ENCODE assay signal across 31 cellular contexts in the genomic region with DNA sequence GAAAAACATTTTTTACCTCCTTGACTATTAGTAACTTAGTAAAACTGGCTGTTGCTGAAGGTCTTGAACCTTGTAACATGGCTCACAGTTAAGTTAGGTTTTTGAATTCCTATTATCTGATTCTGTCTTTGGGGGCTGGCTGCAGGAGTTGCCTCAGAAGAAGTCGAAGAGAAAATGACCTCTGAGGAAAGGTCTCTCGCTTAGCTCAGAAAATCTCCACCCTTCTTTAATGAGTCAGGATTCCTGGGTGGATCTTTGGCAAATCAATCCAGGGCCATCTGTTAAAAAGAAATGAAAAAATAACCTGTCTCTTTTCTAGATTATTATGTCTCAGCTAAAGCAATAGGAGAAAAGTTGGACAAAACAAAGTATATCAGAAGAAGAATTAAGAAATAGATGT.
A peak's percentile ranks its signal among the peaks of the same experiment; 100 is the strongest.
DNase-seq lines count a peak whose midpoint lies in the region; ATAC-seq, FAIRE-seq and TF ChIP-seq lines count a peak whose summit lies in the region.
"Had no signal": no experiment of that assay in that cellular context is flagged by ENCODE, and none has a peak within 500 bp of the region (broad histone marks: within the 10 kb centered on the region; RNA-seq: fewer than 3 reads in every experiment).

No MANE protein-coding gene starts in this region.

- H3K23ac ChIP-seq in IMR-90 (ENCODE audit: low read depth, low read length), result no peak overlapping the region

- ATAC-seq in A549, result no peak
- ATAC-seq in IMR-90 (ENCODE audit: low read depth), result no peak
- ATAC-seq in omental fat pad (ENCODE audit: low FRiP score), result peak; percentile 84
- no peak for ATAC-seq in stimulated activated effector memory CD8-positive, alpha-beta T cell treated with anti-CD3 and anti-CD28 coated beads, Interleukin-12 subunit alpha, Interleukin-12 subunit beta, amount 100 ng/mL, for 72 hours
- ATAC-seq: activated T-cell treated with anti-CD3 and anti-CD28 coated beads, Interleukin-2, amount 50 U/mL, for 72 hours; GM12878; left lung; stimulated activated memory B cell treated with anti-CD40 and anti-IgM and Interleukin-4, amounts not matched to agents 10 μg/mL and 1 μg/mL and 100 μg/mL, for 72 hours had no signal

- H4K8ac ChIP-seq in IMR-90 (ENCODE audit: low read depth in 2 of 2, low read length in 2 of 2), result no peak overlapping the region

- no peaks in the 10 kb centered on the region for H4K20me1 ChIP-seq in IMR-90 (ENCODE audit: insufficient read depth, low read length)
- H4K20me1 ChIP-seq in fibroblast of lung (ENCODE audit: control insufficient read depth, extremely low read depth, insufficient read depth, low read length), result no peaks in the 10 kb centered on the region

- 53% methylated on average over 2 of the region's 2 CpGs for WGBS in A549 (ENCODE audit: missing lambda C conversion rate)
- no CpG with 5 or more reads among the region's 2 CpGs for WGBS in IMR-90 (ENCODE audit: extremely low coverage in 2 of 2, insufficient read length in 1 of 2), 2 experiments

- no peaks in the 10 kb centered on the region for H3K36me3 ChIP-seq in IMR-90 (ENCODE audit: control insufficient read depth, insufficient read depth, low read length)
- no peaks in the 10 kb centered on the region for H3K36me3 ChIP-seq in fibroblast of lung (ENCODE audit: control insufficient read depth, insufficient read depth, low read length)
- H3K36me3 ChIP-seq: esophagus muscularis mucosa, left lung, sigmoid colon, upper lobe of left lung had no signal

- no peak overlapping the region for H3K18ac ChIP-seq in IMR-90 (ENCODE audit: low read depth, low read length)

- peaks cover 9% of the 10 kb centered on the region for H3K9me3 Mint-ChIP-seq in stimulated activated effector memory CD8-positive, alpha-beta T cell treated with anti-CD3 and anti-CD28 coated beads, Interleukin-12 subunit alpha, Interleukin-12 subunit beta, amount 100 ng/mL, for 72 hours
- H3K9me3 Mint-ChIP-seq: stimulated activated memory B cell treated with anti-CD40 and anti-IgM and Interleukin-4, amounts not matched to agents 10 μg/mL and 1 μg/mL and 100 μg/mL, for 72 hours; T-helper 2 cell treated with Interferon-gamma antibody and Interleukin-4, amounts not matched to agents 5 μg/mL and 100 μg/mL, for 36 hours had no signal

- in situ Hi-C loops in IMR-90 (cut with MboI; ENCODE audit: low sequenced_read_pairs), result no loop called here

- H3K9ac ChIP-seq in IMR-90 (ENCODE audit: low read depth, low read length), result no peak overlapping the region
- no peak overlapping the region for H3K9ac ChIP-seq in fibroblast of lung (ENCODE audit: insufficient read depth, low read length)

- H3K4me3 ChIP-seq in A549 (no peak overlapping the region), IMR-90 (ENCODE audit: insufficient read depth, low read depth, low read length) (no peak overlapping the region), fibroblast of lung (replicated peaks in 1 of 4; ENCODE audit: control extremely low read depth in 1 of 4, insufficient read depth in 1 of 4, low read depth in 3 of 4, low read length in 4 of 4) (no peak overlapping the region)
- H3K4me3 ChIP-seq: esophagus muscularis mucosa, GM12878, left lung, sigmoid colon, upper lobe of left lung had no signal

- H2AFZ ChIP-seq in IMR-90 (replicated peaks; ENCODE audit: low read length, poor library complexity) (no peak overlapping the region), fibroblast of lung (ENCODE audit: low read length) (no peak overlapping the region)

- H4K91ac ChIP-seq in IMR-90 (ENCODE audit: insufficient read depth, low read depth, low read length), result no peak overlapping the region

- H3K4me3 Mint-ChIP-seq in stimulated activated effector memory CD8-positive, alpha-beta T cell treated with anti-CD3 and anti-CD28 coated beads, Interleukin-12 subunit alpha, Interleukin-12 subunit beta, amount 100 ng/mL, for 72 hours, result no peak overlapping the region
- H3K4me3 Mint-ChIP-seq: activated CD4-positive, alpha-beta memory T cell treated with anti-CD3 and anti-CD28 coated beads for 36 hours; activated T-cell treated with anti-CD3 and anti-CD28 coated beads, Interleukin-2, amount 50 U/mL, for 72 hours; B cell; CD4-positive, alpha-beta memory T cell; stimulated activated memory B cell treated with anti-CD40 and anti-IgM and Interleukin-4, amounts not matched to agents 10 μg/mL and 1 μg/mL and 100 μg/mL, for 72 hours; T-helper 2 cell treated with Interferon-gamma antibody and Interleukin-4, amounts not matched to agents 5 μg/mL and 100 μg/mL, for 36 hours had no signal

- no peak overlapping the region for H3K56ac ChIP-seq in IMR-90 (ENCODE audit: extremely low read depth, insufficient read depth, low read length)

- no peak for DNase-seq in A549 (ENCODE audit: low read depth in 1 of 2, low spot score in 1 of 2)
- DNase-seq in IMR-90, result peak; percentile 24
- peak; percentile 65 to 78 for DNase-seq in fibroblast of lung (ENCODE audit: low read depth in 2 of 2)
- no peak for DNase-seq in omental fat pad (ENCODE audit: low spot score)
- DNase-seq in NCI-H1048 (lab: John Stamatoyannopoulos, UW), result no peak
- no peak for DNase-seq in stimulated activated effector memory CD8-positive, alpha-beta T cell treated with anti-CD3 and anti-CD28 coated beads, Interleukin-12 subunit alpha, Interleukin-12 subunit beta, amount 100 ng/mL, for 72 hours (ENCODE audit: low spot score in 2 of 2)
- no peak for DNase-seq in DMS114 treated with DMSO at 0.1 percent for 48 hours (lab: John Stamatoyannopoulos, UW; ENCODE audit: unreplicated experiment)
- no peak for DNase-seq in stimulated activated CD4-positive, alpha-beta T cell treated with anti-CD3 and anti-CD28 coated beads, Interleukin-4, amount 100 ng/mL, for 1 hour
- DNase-seq: 8988T; activated CD4-positive, alpha-beta memory T cell treated with anti-CD3 and anti-CD28 coated beads for 36 hours; activated CD4-positive, alpha-beta T cell treated with anti-CD3 and anti-CD28 coated beads for 1 hour; activated T-cell treated with anti-CD3 and anti-CD28 coated beads, Interleukin-2, amount 50 U/mL, for 72 hours; CD4-positive, alpha-beta memory T cell; islet precursor cell; Kasumi-1; left lung; mesendoderm; NCI-H1436 treated with DMSO at 0.1 percent for 48 hours; NCI-H2081 treated with DMSO at 0.1 percent for 48 hours; NCI-H748 treated with DMSO at 0.1 percent for 48 hours; posterior cingulate gyrus; SHP77; sigmoid colon; stimulated activated CD4-positive, alpha-beta T cell treated with anti-CD3 and anti-CD28 coated beads, Interleukin-15, amount 100 ng/mL, for 24 hours; upper lobe of left lung had no signal

- H2AK5ac ChIP-seq in IMR-90 (ENCODE audit: low read depth, low read length), result no peak overlapping the region

- H3K27me3 ChIP-seq in IMR-90 (ENCODE audit: control insufficient read depth, insufficient read depth, low read length) (no peaks in the 10 kb centered on the region), fibroblast of lung (ENCODE audit: control insufficient read depth, insufficient read depth, low read length) (no peaks in the 10 kb centered on the region)
- H3K27me3 ChIP-seq: esophagus muscularis mucosa, left lung, sigmoid colon, upper lobe of left lung had no signal

- no peak overlapping the region for H2BK120ac ChIP-seq in IMR-90 (ENCODE audit: low read depth, low read length)

- TF ChIP-seq POLR2A in A549 (IDR thresholded peaks at IDR 0.05; ENCODE audit: low read length), result no peak
- TF ChIP-seq POLR2A in IMR-90 (IDR thresholded peaks at IDR 0.05; ENCODE audit: low read depth, low read length), result no peak

- TF ChIP-seq RAD21 in A549 (conservative IDR thresholded peaks at IDR 0.05 in 1 of 2, IDR thresholded peaks at IDR 0.05 in 1 of 2) (no peak), IMR-90 (IDR thresholded peaks at IDR 0.05; ENCODE audit: low read length) (no peak)

- no peaks in the 10 kb centered on the region for H3K9me3 ChIP-seq in A549
- no peaks in the 10 kb centered on the region for H3K9me3 ChIP-seq in IMR-90 (ENCODE audit: control insufficient read depth, insufficient read depth, low read length)
- H3K9me3 ChIP-seq in fibroblast of lung (ENCODE audit: control insufficient read depth, insufficient read depth, low read depth, low read length), result no peaks in the 10 kb centered on the region
- H3K9me3 ChIP-seq: esophagus muscularis mucosa, left lung, sigmoid colon, upper lobe of left lung had no signal

- dilution Hi-C loops in IMR-90 (cut with HindIII; ENCODE audit: low sequenced_read_pairs, unreplicated experiment), result no loop called here

- no peak overlapping the region for H2BK20ac ChIP-seq in IMR-90 (ENCODE audit: low read depth, low read length)

- H3K79me1 ChIP-seq in IMR-90 (ENCODE audit: low read depth in 1 of 2, low read length in 2 of 2), result no peaks in the 10 kb centered on the region

- no peak overlapping the region for H2AK9ac ChIP-seq in IMR-90 (replicated peaks; ENCODE audit: low read depth, low read length, poor library complexity)

- BruUV-seq in IMR-90 (replicated peaks; lab: Mats Ljungman, UMichigan), result no TSS peak

- H3K14ac ChIP-seq in IMR-90 (replicated peaks; ENCODE audit: low read depth, low read length), result no peak overlapping the region

- no peaks in the 10 kb centered on the region for H3K36me3 Mint-ChIP-seq in stimulated activated effector memory CD8-positive, alpha-beta T cell treated with anti-CD3 and anti-CD28 coated beads, Interleukin-12 subunit alpha, Interleukin-12 subunit beta, amount 100 ng/mL, for 72 hours
- H3K36me3 Mint-ChIP-seq: activated CD4-positive, alpha-beta memory T cell treated with anti-CD3 and anti-CD28 coated beads for 36 hours; CD4-positive, alpha-beta memory T cell; stimulated activated memory B cell treated with anti-CD40 and anti-IgM and Interleukin-4, amounts not matched to agents 10 μg/mL and 1 μg/mL and 100 μg/mL, for 72 hours had no signal

- POLR2A ChIA-PET in A549 (lab: Yijun Ruan, JAX), result no interaction called here
- POLR2A ChIA-PET in IMR-90 (lab: Charles Lee; ENCODE audit: unreplicated experiment), result no interaction called here

- no peak overlapping the region for H2BK5ac ChIP-seq in IMR-90 (ENCODE audit: low read depth, low read length, poor library complexity, severe bottlenecking)

- H3K79me2 ChIP-seq in fibroblast of lung (ENCODE audit: control insufficient read depth, insufficient read depth, low read length), result no peaks in the 10 kb centered on the region

- CTCF ChIA-PET in A549 (lab: Yijun Ruan, JAX), result no interaction called here
- CTCF ChIA-PET in IMR-90 (lab: Yijun Ruan, JAX), result no interaction called here

- H3K4me1 Mint-ChIP-seq in stimulated activated effector memory CD8-positive, alpha-beta T cell treated with anti-CD3 and anti-CD28 coated beads, Interleukin-12 subunit alpha, Interleukin-12 subunit beta, amount 100 ng/mL, for 72 hours, result no peaks in the 10 kb centered on the region
- H3K4me1 Mint-ChIP-seq: B cell; CD4-positive, alpha-beta memory T cell; stimulated activated memory B cell treated with anti-CD40 and anti-IgM and Interleukin-4, amounts not matched to agents 10 μg/mL and 1 μg/mL and 100 μg/mL, for 72 hours had no signal

- H2BK15ac ChIP-seq in IMR-90 (ENCODE audit: low read depth, low read length), result no peak overlapping the region

- peaks cover 16% of the 10 kb centered on the region for H3K4me1 ChIP-seq in A549
- peaks cover 5% of the 10 kb centered on the region; the same call in 1 of the 2 replicates for H3K4me1 ChIP-seq in IMR-90 (ENCODE audit: control insufficient read depth, insufficient read depth, low read length)
- H3K4me1 ChIP-seq in fibroblast of lung (ENCODE audit: control insufficient read depth, extremely low read depth, insufficient read depth, low read length), result peaks cover 3% of the 10 kb centered on the region
- H3K4me1 ChIP-seq: left lung, upper lobe of left lung had no signal

- no peak overlapping the region for H3K27ac ChIP-seq in A549
- H3K27ac ChIP-seq in IMR-90 (ENCODE audit: insufficient read depth, low read length), result no peak overlapping the region
- H3K27ac ChIP-seq in fibroblast of lung (ENCODE audit: insufficient read depth, low read length), result no peak overlapping the region
- H3K27ac ChIP-seq: left lung, upper lobe of left lung had no signal

- H3K27ac Mint-ChIP-seq in stimulated activated effector memory CD8-positive, alpha-beta T cell treated with anti-CD3 and anti-CD28 coated beads, Interleukin-12 subunit alpha, Interleukin-12 subunit beta, amount 100 ng/mL, for 72 hours, result no peak overlapping the region
- H3K27ac Mint-ChIP-seq: activated CD4-positive, alpha-beta memory T cell treated with anti-CD3 and anti-CD28 coated beads for 36 hours; activated T-cell treated with anti-CD3 and anti-CD28 coated beads, Interleukin-2, amount 50 U/mL, for 72 hours; B cell; CD4-positive, alpha-beta memory T cell; stimulated activated memory B cell treated with anti-CD40 and anti-IgM and Interleukin-4, amounts not matched to agents 10 μg/mL and 1 μg/mL and 100 μg/mL, for 72 hours; T-helper 2 cell treated with Interferon-gamma antibody and Interleukin-4, amounts not matched to agents 5 μg/mL and 100 μg/mL, for 36 hours had no signal

- peak; percentile 49 for FAIRE-seq in A549 (lab: Jason Lieb, UNC)
- FAIRE-seq: GM12878, H54 had no signal

- no peak for TF ChIP-seq EP300 in A549 (IDR thresholded peaks at IDR 0.05)

- H3K4ac ChIP-seq in IMR-90 (ENCODE audit: low read depth, low read length), result no peak overlapping the region

- intact Hi-C loops in IMR-90 (cut with micrococcal nuclease), result no loop called here

- no peaks in the 10 kb centered on the region for H3K9me1 ChIP-seq in IMR-90 (ENCODE audit: insufficient read depth, low read length)

- TF ChIP-seq CTCF in A549 (IDR thresholded peaks at IDR 0.05) (no peak), IMR-90 (conservative IDR thresholded peaks at IDR 0.05; ENCODE audit: low read depth, low read length) (no peak), fibroblast of lung (conservative IDR thresholded peaks at IDR 0.05 in 1 of 2, IDR thresholded peaks at IDR 0.05 in 1 of 2; ENCODE audit: low read depth in 1 of 2, low read length in 2 of 2) (no peak), omental fat pad (IDR thresholded peaks at IDR 0.05) (no peak)

- H4K5ac ChIP-seq in IMR-90 (ENCODE audit: low read depth, low read length), result no peak overlapping the region

- H3K4me2 ChIP-seq in A549 (no peak overlapping the region), IMR-90 (ENCODE audit: low read depth, low read length) (no peak overlapping the region), fibroblast of lung (ENCODE audit: extremely low read depth, insufficient read depth, low read length) (peak overlapping the region; percentile 15)

Comparison
In these comparisons a context has a peak if more than half of its experiments do, and no peak if none do; other contexts are left out.
1. DNase-seq: peak in IMR-90 (single experiment) and fibroblast of lung (2 of 2); none in A549 (0 of 2), omental fat pad (single experiment), NCI-H1048 (single experiment), stimulated activated effector memory CD8-positive, alpha-beta T cell treated with anti-CD3 and anti-CD28 coated beads, Interleukin-12 subunit alpha, Interleukin-12 subunit beta, amount 100 ng/mL, for 72 hours (0 of 2), DMS114 treated with DMSO at 0.1 percent for 48 hours (single experiment) and stimulated activated CD4-positive, alpha-beta T cell treated with anti-CD3 and anti-CD28 coated beads, Interleukin-4, amount 100 ng/mL, for 1 hour (single experiment).